Comparison of ENCODE assay signal across 15 cellular contexts in the genomic region with DNA sequence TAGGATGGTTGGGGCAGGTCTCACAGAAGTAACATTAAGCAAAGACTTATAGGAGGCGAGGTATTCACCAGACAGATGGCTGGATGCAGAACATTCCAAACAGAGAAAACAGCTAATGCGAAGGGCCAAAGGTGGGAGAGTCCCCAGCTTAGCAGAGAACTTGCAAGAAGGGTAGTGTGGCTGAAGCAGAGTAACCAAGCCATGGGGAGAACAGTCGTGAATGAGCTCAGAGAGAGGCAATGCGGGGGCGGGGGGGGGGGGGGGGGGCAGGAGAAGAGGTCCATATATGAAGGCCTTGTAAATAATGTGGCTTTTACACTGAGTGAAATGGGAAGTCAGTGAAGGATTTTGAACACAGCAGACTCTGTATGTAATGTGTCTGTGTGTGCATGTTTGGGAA.
A peak's percentile ranks its signal among the peaks of the same experiment; 100 is the strongest.
DNase-seq lines count a peak whose midpoint lies in the region; ATAC-seq and TF ChIP-seq lines count a peak whose summit lies in the region.
"Had no signal": no experiment of that assay in that cellular context is flagged by ENCODE, and none has a peak within 500 bp of the region (broad histone marks: within the 10 kb centered on the region; RNA-seq: fewer than 3 reads in every experiment).

No MANE protein-coding gene starts in this region.

- intact Hi-C loops in CD4-positive, alpha-beta T cell (cut with DNase I, micrococcal nuclease), result no loop called here
- intact Hi-C loops in esophagus squamous epithelium (cut with DNase I), result no loop called here
- intact Hi-C loops in natural killer cell (cut with micrococcal nuclease), result no loop called here
- intact Hi-C loops in dorsolateral prefrontal cortex (cut with DNase I), result no loop called here

- no peaks in the 10 kb centered on the region for H3K9me3 ChIP-seq in CD4-positive, alpha-beta T cell (ENCODE audit: control insufficient read depth, low read length)
- no peaks in the 10 kb centered on the region for H3K9me3 ChIP-seq in esophagus squamous epithelium
- H3K9me3 ChIP-seq: body of pancreas had no signal

- H3K36me3 ChIP-seq in KMS-11 (ENCODE audit: insufficient read depth), result no peaks in the 10 kb centered on the region
- H3K36me3 ChIP-seq in esophagus squamous epithelium, result peaks cover 0 to 30% (median 0%) of the 10 kb centered on the region in 3 donors

- H2AFZ ChIP-seq in KMS-11 (ENCODE audit: low read depth), result no peak overlapping the region

- no peaks in the 10 kb centered on the region for H3K9me3 Mint-ChIP-seq in CD4-positive, alpha-beta T cell
- no peaks in the 10 kb centered on the region for H3K9me3 Mint-ChIP-seq in natural killer cell
- H3K9me3 Mint-ChIP-seq in naive thymus-derived CD8-positive, alpha-beta T cell, result no peaks in the 10 kb centered on the region

- H3K27me3 ChIP-seq in CD4-positive, alpha-beta T cell (ENCODE audit: control insufficient read depth, insufficient read depth, low read length), result no peaks in the 10 kb centered on the region
- H3K27me3 ChIP-seq in KMS-11 (ENCODE audit: insufficient read depth, low read depth) (no peaks in the 10 kb centered on the region), esophagus squamous epithelium (no peaks in the 10 kb centered on the region), dorsolateral prefrontal cortex (no peaks in the 10 kb centered on the region)
- H3K27me3 ChIP-seq: body of pancreas had no signal

- peak overlapping the region; percentile 60 for H3K27ac Mint-ChIP-seq in CD4-positive, alpha-beta T cell
- peak overlapping the region; percentile 80 to 88 for H3K27ac Mint-ChIP-seq in natural killer cell
- peak overlapping the region in 4 of 10 donors; percentile 18 to 79 (median 68) for H3K27ac Mint-ChIP-seq in naive thymus-derived CD8-positive, alpha-beta T cell

- DNase-seq in CD4-positive, alpha-beta T cell, result no peak
- DNase-seq in esophagus squamous epithelium (lab: John Stamatoyannopoulos, UW) (no peak), natural killer cell (no peak), hippocampal formation (lab: John Stamatoyannopoulos, UW) (no peak), GM19240 (ENCODE audit: insufficient read length, low spot score) (no peak), dorsolateral prefrontal cortex (no peak)
- no peak for DNase-seq in naive thymus-derived CD8-positive, alpha-beta T cell
- DNase-seq: AML-193, NCI-H1694 treated with DMSO at 0.1 percent for 48 hours, NCI-H748 treated with DMSO at 0.1 percent for 48 hours, SHP77 had no signal

- H3K27ac ChIP-seq in CD4-positive, alpha-beta T cell (ENCODE audit: low read depth, low read length), result no peak overlapping the region
- H3K27ac ChIP-seq in KMS-11 (peak overlapping the region; percentile 99), esophagus squamous epithelium (peak overlapping the region in 3 of 4 donors; percentile 42 to 69 (median 67)), dorsolateral prefrontal cortex (peak overlapping the region in 1 of 59 donors; percentile 18)

- H3K4me3 Mint-ChIP-seq in CD4-positive, alpha-beta T cell, result no peak overlapping the region
- H3K4me3 Mint-ChIP-seq in natural killer cell, result peak overlapping the region; percentile 70
- peak overlapping the region in 1 of 10 donors; percentile 47 for H3K4me3 Mint-ChIP-seq in naive thymus-derived CD8-positive, alpha-beta T cell
- H3K4me3 Mint-ChIP-seq: stimulated activated memory B cell treated with anti-CD40 and anti-IgM and Interleukin-4, amounts not matched to agents 10 μg/mL and 1 μg/mL and 100 μg/mL, for 72 hours had no signal

- H3K4me2 ChIP-seq in KMS-11, result peak overlapping the region; percentile 70

- H3K4me1 ChIP-seq in KMS-11 (ENCODE audit: low read depth, poor library complexity, severe bottlenecking) (peaks cover 79% of the 10 kb centered on the region), esophagus squamous epithelium (peaks cover 7 to 38% (median 14%) of the 10 kb centered on the region in 3 donors)

- peaks cover 38% of the 10 kb centered on the region for H3K4me1 Mint-ChIP-seq in CD4-positive, alpha-beta T cell (ENCODE audit: low read depth)
- H3K4me1 Mint-ChIP-seq in natural killer cell, result peaks cover 28 to 31% of the 10 kb centered on the region in 2 donors
- H3K4me1 Mint-ChIP-seq in naive thymus-derived CD8-positive, alpha-beta T cell, result peaks cover 15 to 40% (median 36%) of the 10 kb centered on the region in 4 donors

- POLR2A ChIA-PET in CD4-positive, alpha-beta T cell (lab: Charles Lee), result no interaction called here
- POLR2A ChIA-PET in naive thymus-derived CD8-positive, alpha-beta T cell (lab: Charles Lee), result no interaction called here

- no peaks in the 10 kb centered on the region for H3K79me2 ChIP-seq in KMS-11 (ENCODE audit: insufficient read depth, low read depth)

- H3K9ac ChIP-seq in KMS-11, result peak overlapping the region; percentile 82; the same call in 1 of the 2 replicates

- H3K4me3 ChIP-seq in KMS-11 (IDR thresholded peaks at IDR 0.05; ENCODE audit: insufficient read depth, low read depth, low read length) (no peak overlapping the region), esophagus squamous epithelium (no peak overlapping the region), dorsolateral prefrontal cortex (no peak overlapping the region)
- H3K4me3 ChIP-seq: body of pancreas, K562 had no signal

- TF ChIP-seq POLR2A in esophagus squamous epithelium (IDR thresholded peaks at IDR 0.05), result no peak

- no peaks in the 10 kb centered on the region for H4K20me1 ChIP-seq in KMS-11 (ENCODE audit: insufficient read depth)

- peaks cover 42% of the 10 kb centered on the region for H3K36me3 Mint-ChIP-seq in CD4-positive, alpha-beta T cell (ENCODE audit: low read depth)
- no peaks in the 10 kb centered on the region for H3K36me3 Mint-ChIP-seq in natural killer cell
- peaks cover 0 to 48% (median 7%) of the 10 kb centered on the region in 3 donors for H3K36me3 Mint-ChIP-seq in naive thymus-derived CD8-positive, alpha-beta T cell

- TF ChIP-seq CTCF in CD4-positive, alpha-beta T cell (IDR thresholded peaks at IDR 0.05), result no peak
- TF ChIP-seq CTCF in KMS-11 (conservative IDR thresholded peaks at IDR 0.05; ENCODE audit: low read depth, low read length) (no peak), esophagus squamous epithelium (IDR thresholded peaks at IDR 0.05) (no peak), natural killer cell (IDR thresholded peaks at IDR 0.05) (no peak), dorsolateral prefrontal cortex (IDR thresholded peaks at IDR 0.05 in 54 of 56, conservative IDR thresholded peaks at IDR 0.05 in 2 of 56; ENCODE audit: low read depth in 1 of 56, partially characterized antibody in 56 of 56) (no peak)

- no peak for ATAC-seq in CD4-positive, alpha-beta T cell (ENCODE audit: poor library complexity)
- no peak for ATAC-seq in natural killer cell
- ATAC-seq in naive thymus-derived CD8-positive, alpha-beta T cell, result no peak
- ATAC-seq: K562 had no signal

- no peaks in the 10 kb centered on the region for H3K27me3 Mint-ChIP-seq in CD4-positive, alpha-beta T cell
- H3K27me3 Mint-ChIP-seq in natural killer cell (ENCODE audit: low read depth in 2 of 2), result no peaks in the 10 kb centered on the region
- no peaks in the 10 kb centered on the region for H3K27me3 Mint-ChIP-seq in naive thymus-derived CD8-positive, alpha-beta T cell
- H3K27me3 Mint-ChIP-seq: stimulated activated memory B cell treated with anti-CD40 and anti-IgM and Interleukin-4, amounts not matched to agents 10 μg/mL and 1 μg/mL and 100 μg/mL, for 72 hours had no signal

- 72 to 73% methylated on average over 5 of the region's 5 CpGs for WGBS in esophagus squamous epithelium, 2 donors

- CTCF ChIA-PET in CD4-positive, alpha-beta T cell (lab: Charles Lee), result interaction anchor here (1.3 to 4.5 kb wide), 3 partner anchors 7 to 60 kb away, joined by 7 to 23 read pairs (median 7); no protein-coding TSS in a partner anchor
